Comparison of ENCODE assay signal across 1 cellular context in the genomic region with DNA sequence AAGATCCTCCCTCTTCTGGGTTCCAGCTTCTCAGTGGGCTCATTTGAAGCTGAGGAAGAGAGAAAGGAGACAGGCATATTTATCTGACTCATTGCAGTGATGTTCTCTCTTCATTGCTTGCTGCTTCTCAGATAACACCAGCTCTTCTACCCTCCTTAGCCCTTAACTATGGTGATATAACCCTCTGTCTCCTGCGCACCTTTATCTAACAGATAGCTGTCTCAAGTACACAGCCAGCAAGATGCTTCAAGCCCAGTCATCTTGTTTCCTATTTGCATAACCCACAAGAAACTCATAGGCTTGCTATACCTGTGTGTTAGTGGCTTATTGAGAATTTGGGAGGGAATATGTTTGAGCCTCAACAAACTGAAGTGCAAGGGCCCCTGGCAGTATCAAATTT.
TF ChIP-seq lines count a peak whose summit lies in the region.

No MANE protein-coding gene starts in this region.

TF ChIP-seq in A549, 52 proteins besides CTCF, POLR2A, EP300 and RAD21 (continued from another document):
- no peak for TF ChIP-seq NR3C1 (IDR thresholded peaks at IDR 0.05)
- TF ChIP-seq MYC (IDR thresholded peaks at IDR 0.05; ENCODE audit: borderline replicate concordance, low read length), result no peak
- no peak for TF ChIP-seq ZSCAN20 (CRISPR knock-in tag; IDR thresholded peaks at IDR 0.05)
- TF ChIP-seq SREBF2 (IDR thresholded peaks at IDR 0.05), result no peak
- no peak for TF ChIP-seq CEBPB (IDR thresholded peaks at IDR 0.05)
- no peak for TF ChIP-seq RFX5 (IDR thresholded peaks at IDR 0.05)
- TF ChIP-seq HOXB5 (CRISPR knock-in tag; IDR thresholded peaks at IDR 0.05), result no peak
- TF ChIP-seq, protein P1, sequence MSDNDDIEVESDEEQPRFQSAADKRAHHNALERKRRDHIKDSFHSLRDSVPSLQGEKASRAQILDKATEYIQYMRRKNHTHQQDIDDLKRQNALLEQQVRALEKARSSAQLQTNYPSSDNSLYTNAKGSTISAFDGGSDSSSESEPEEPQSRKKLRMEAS (IDR thresholded peaks at IDR 0.05), result no peak
- no peak for TF ChIP-seq CBX8 (IDR thresholded peaks at IDR 0.05)
- no peak for TF ChIP-seq NPAS2 (CRISPR knock-in tag; IDR thresholded peaks at IDR 0.05; ENCODE audit: borderline replicate concordance)
- no peak for TF ChIP-seq CHD2 (IDR thresholded peaks at IDR 0.05; ENCODE audit: low read length, partially characterized antibody)
- no peak for TF ChIP-seq MAFK (IDR thresholded peaks at IDR 0.05; ENCODE audit: partially characterized antibody)
- TF ChIP-seq EHF (CRISPR knock-in tag; IDR thresholded peaks at IDR 0.05), result no peak
- TF ChIP-seq RNF2 (IDR thresholded peaks at IDR 0.05; ENCODE audit: borderline replicate concordance, low read depth), result no peak
